Comparison of ENCODE assay signal across 21 cellular contexts in genomic region chr12:117009759-117010158, GRCh38.
DNase-seq lines count a peak whose midpoint lies in the region; ATAC-seq and TF ChIP-seq lines count a peak whose summit lies in the region.
"Had no signal": no experiment of that assay in that cellular context is flagged by ENCODE, and none has a peak within 500 bp of the region (broad histone marks: within the 10 kb centered on the region; RNA-seq: fewer than 3 reads in every experiment).

No MANE protein-coding gene starts in this region.

- no peaks in the 10 kb centered on the region for H3K27me3 Mint-ChIP-seq in Calu3 (ENCODE audit: unreplicated experiment)
- H3K27me3 Mint-ChIP-seq in endodermal cell (ENCODE audit: insufficient read depth), result no peaks in the 10 kb centered on the region
- H3K27me3 Mint-ChIP-seq: IgD-negative memory B cell had no signal

- H3K27ac ChIP-seq in HUES6 (ENCODE audit: low read depth, low read length) (peak overlapping the region; percentile 3; the same call in 1 of the 2 replicates), endodermal cell (ENCODE audit: low read depth, low read length) (peak overlapping the region; percentile 68), spleen (no peak overlapping the region)
- H3K27ac ChIP-seq: RWPE1 had no signal

- peaks cover 24% of the 10 kb centered on the region for H3K4me1 ChIP-seq in HUES6 (ENCODE audit: control insufficient read depth, insufficient read depth, low read length)
- no peaks in the 10 kb centered on the region for H3K4me1 ChIP-seq in endodermal cell (ENCODE audit: control insufficient read depth, insufficient read depth, low read length)
- H3K4me1 ChIP-seq in spleen, result no peaks in the 10 kb centered on the region

- H3K27me3 ChIP-seq in HUES6 (ENCODE audit: control insufficient read depth, insufficient read depth, low read length), result no peaks in the 10 kb centered on the region
- no peaks in the 10 kb centered on the region for H3K27me3 ChIP-seq in endodermal cell (ENCODE audit: control insufficient read depth, insufficient read depth, low read length, poor library complexity, severe bottlenecking)
- no peaks in the 10 kb centered on the region for H3K27me3 ChIP-seq in spleen (replicated peaks in 1 of 7)

- no peak for ATAC-seq in GM21515 (IDR thresholded peaks at IDR 0.05; ENCODE audit: unreplicated experiment)
- no peak for ATAC-seq in GM18858 (IDR thresholded peaks at IDR 0.05; ENCODE audit: unreplicated experiment)
- ATAC-seq: CD8-positive, alpha-beta T cell; HCT116 had no signal

- H3K9me3 Mint-ChIP-seq in Calu3 (ENCODE audit: low read depth, unreplicated experiment) (peaks cover 4% of the 10 kb centered on the region), endodermal cell (no peaks in the 10 kb centered on the region)

- BruUV-seq in Calu3 (replicated peaks; lab: Mats Ljungman, UMichigan), result no TSS peak

- intact Hi-C loops in Calu3 (cut with micrococcal nuclease; ENCODE audit: unreplicated experiment), result no loop called here
- intact Hi-C loops in spleen (cut with DNase I; ENCODE audit: low total_unique reads), result no loop called here

- H3K36me3 Mint-ChIP-seq in Calu3 (ENCODE audit: insufficient read depth, unreplicated experiment), result peaks cover 86% of the 10 kb centered on the region
- H3K36me3 Mint-ChIP-seq in endodermal cell (ENCODE audit: low read depth), result peaks cover 52% of the 10 kb centered on the region

- DNase-seq in Calu3 (no peak), endodermal cell (peak; percentile 75), iPS-NIHi7 (ENCODE audit: extremely low spot score) (peak; percentile 51), spleen (no peak)
- DNase-seq: AML-193; C1 segment of cervical spinal cord; CD8-positive, alpha-beta T cell; GF-D8; NCI-H1105 treated with DMSO at 0.1 percent for 48 hours; NCI-H2029 treated with DMSO at 0.1 percent for 48 hours; NCI-H226; NCI-H510A treated with DMSO at 0.1 percent for 48 hours; NCI-H748 treated with DMSO at 0.1 percent for 48 hours; SIG-M5; SK-N-SH had no signal

- H3K9me3 ChIP-seq in HUES6 (ENCODE audit: control insufficient read depth, insufficient read depth, low read depth, low read length) (peaks cover 6% of the 10 kb centered on the region; the same call in 1 of the 2 replicates), endodermal cell (ENCODE audit: control insufficient read depth, low read length) (peaks cover 11% of the 10 kb centered on the region), spleen (peaks cover 0 to 19% (median 16%) of the 10 kb centered on the region in 8 donors)
- H3K9me3 ChIP-seq: SK-N-SH had no signal

- H3K27ac Mint-ChIP-seq in Calu3 (ENCODE audit: unreplicated experiment) (peak overlapping the region; percentile 31), endodermal cell (peak overlapping the region; percentile 76)
- H3K27ac Mint-ChIP-seq: CD8-positive, alpha-beta T cell had no signal

- H3K4me3 ChIP-seq in HUES6 (ENCODE audit: low read depth, low read length) (no peak overlapping the region; the same call in 1 of the 2 replicates), endodermal cell (ENCODE audit: low read length) (no peak overlapping the region), spleen (no peak overlapping the region)

- TF ChIP-seq CTCF in Calu3 (IDR thresholded peaks at IDR 0.05; ENCODE audit: unreplicated experiment), result no peak
- no peak for TF ChIP-seq CTCF in endodermal cell (conservative IDR thresholded peaks at IDR 0.05)
- TF ChIP-seq CTCF in spleen (IDR thresholded peaks at IDR 0.05 in 8 of 11, conservative IDR thresholded peaks at IDR 0.05 in 3 of 11), result no peak

- CTCF ChIA-PET in Calu3 (lab: Charles Lee), result interaction anchor here (0.6 to 1.2 kb wide), 2 partner anchors 12 to 110 kb away, joined by 3 to 4 read pairs; no protein-coding TSS in a partner anchor

- H3K36me3 ChIP-seq in HUES6 (ENCODE audit: control insufficient read depth, insufficient read depth, low read length) (peaks cover 23% of the 10 kb centered on the region), endodermal cell (ENCODE audit: control insufficient read depth, insufficient read depth, low read length) (peaks cover 32% of the 10 kb centered on the region), spleen (peaks cover 0 to 95% (median 40%) of the 10 kb centered on the region in 6 donors)

- no peak overlapping the region for H3K9ac ChIP-seq in HUES6 (ENCODE audit: low read length)
- no peak overlapping the region for H3K9ac ChIP-seq in endodermal cell (ENCODE audit: extremely low read depth, low read length, poor library complexity, severe bottlenecking)
- H3K9ac ChIP-seq: SK-N-SH had no signal

- WGBS in endodermal cell (ENCODE audit: insufficient coverage in 1 of 2, insufficient read length in 1 of 2), 2 experiments, result 35 to 52% methylated on average over 8 of the region's 8 CpGs
- 91 to 94% (median 92%) methylated on average over 8 of the region's 8 CpGs for WGBS in spleen, 5 donors

- TF ChIP-seq POLR2A in spleen (IDR thresholded peaks at IDR 0.05), result no peak

- H3K4me3 Mint-ChIP-seq in Calu3 (ENCODE audit: low read depth, unreplicated experiment) (no peak overlapping the region), endodermal cell (no peak overlapping the region)
- H3K4me3 Mint-ChIP-seq: CD8-positive, alpha-beta T cell; IgD-negative memory B cell had no signal

- no peaks in the 10 kb centered on the region for H3K4me1 Mint-ChIP-seq in Calu3 (ENCODE audit: low read depth, unreplicated experiment)
- H3K4me1 Mint-ChIP-seq in endodermal cell, result peaks cover 13% of the 10 kb centered on the region

Comparison
In these comparisons a context has a peak if more than half of its experiments do, and no peak if none do; other contexts are left out.
1. DNase-seq: peak in endodermal cell (single experiment) and iPS-NIHi7 (single experiment); none in Calu3 (single experiment) and spleen (single experiment).
2. H3K27ac ChIP-seq: peak in HUES6 (single experiment) and endodermal cell (single experiment); none in spleen (0 of 8).